Comparison of ENCODE assay signal across 2 cellular contexts in genomic region chr12:125140918-125141573, GRCh38.
TF ChIP-seq lines count a peak whose summit lies in the region.

No MANE protein-coding gene starts in this region.

TF ChIP-seq in IMR-90, 13 proteins besides CTCF, POLR2A, EP300 and RAD21 (continued from another document):
- TF ChIP-seq FOS (IDR thresholded peaks at IDR 0.05; ENCODE audit: low read depth, low read length) (0 out of 2 replicates have a peak, but pooled peaks have one; percentile 34), BHLHE40 (IDR thresholded peaks at IDR 0.05; ENCODE audit: low read depth, low read length) (no peak)

TF ChIP-seq in K562, 482 proteins besides CTCF, POLR2A, EP300 and RAD21:
- TF ChIP-seq USF1 (CRISPR knock-in tag; IDR thresholded peaks at IDR 0.05): no peak
- TF ChIP-seq HBP1 (CRISPR knock-in tag; IDR thresholded peaks at IDR 0.05): no peak
- no peak for TF ChIP-seq KDM2B (CRISPR knock-in tag; IDR thresholded peaks at IDR 0.05)
- TF ChIP-seq ID3 (CRISPR knock-in tag; IDR thresholded peaks at IDR 0.05): no peak
- TF ChIP-seq ID3 (tag; IDR thresholded peaks at IDR 0.05): no peak
- no peak for TF ChIP-seq ZNF699 (CRISPR knock-in tag; IDR thresholded peaks at IDR 0.05; ENCODE audit: insufficient replicate concordance)
- TF ChIP-seq MAZ (CRISPR knock-in tag; conservative IDR thresholded peaks at IDR 0.05 in 1 of 2, IDR thresholded peaks at IDR 0.05 in 1 of 2): no peak
- TF ChIP-seq HOMEZ (CRISPR knock-in tag; IDR thresholded peaks at IDR 0.05): no peak
- no peak for TF ChIP-seq ZNF584 (CRISPR knock-in tag; IDR thresholded peaks at IDR 0.05; ENCODE audit: low read depth)
- no peak for TF ChIP-seq ZBTB43 (CRISPR knock-in tag; IDR thresholded peaks at IDR 0.05)
- TF ChIP-seq CBX2 (IDR thresholded peaks at IDR 0.05; ENCODE audit: insufficient read depth, low read length, poor library complexity, severe bottlenecking): no peak
- TF ChIP-seq COPS2 (conservative IDR thresholded peaks at IDR 0.05): no peak
- TF ChIP-seq MGA (IDR thresholded peaks at IDR 0.05): no peak
- no peak for TF ChIP-seq RBM14 (IDR thresholded peaks at IDR 0.05; ENCODE audit: borderline replicate concordance, insufficient read depth, low read depth, low read length)
- TF ChIP-seq ESRRB (CRISPR knock-in tag; IDR thresholded peaks at IDR 0.05; ENCODE audit: borderline replicate concordance): no peak
- TF ChIP-seq FOXP4 (CRISPR knock-in tag; IDR thresholded peaks at IDR 0.05; ENCODE audit: borderline replicate concordance): no peak
- no peak for TF ChIP-seq NR0B1 (IDR thresholded peaks at IDR 0.05; ENCODE audit: partially characterized antibody)
- TF ChIP-seq SMAD4 (CRISPR knock-in tag; conservative IDR thresholded peaks at IDR 0.05): no peak
- TF ChIP-seq PPARD (CRISPR knock-in tag; IDR thresholded peaks at IDR 0.05): no peak
- no peak for TF ChIP-seq FOXA3 (CRISPR knock-in tag; conservative IDR thresholded peaks at IDR 0.05 in 1 of 2, IDR thresholded peaks at IDR 0.05 in 1 of 2)
